Comparison of ENCODE assay signal across 23 cellular contexts in genomic region chr5:11076945-11077613, GRCh38.
A peak's percentile ranks its signal among the peaks of the same experiment; 100 is the strongest.
DNase-seq lines count a peak whose midpoint lies in the region; ATAC-seq and TF ChIP-seq lines count a peak whose summit lies in the region.
"Had no signal": no experiment of that assay in that cellular context is flagged by ENCODE, and none has a peak within 500 bp of the region (broad histone marks: within the 10 kb centered on the region; RNA-seq: fewer than 3 reads in every experiment).

No MANE protein-coding gene starts in this region.

- no peak overlapping the region for H3K27ac ChIP-seq in naive thymus-derived CD4-positive, alpha-beta T cell (ENCODE audit: low read depth, low read length)
- H3K27ac ChIP-seq: 22Rv1, A549, BLaER1 had no signal

- intact Hi-C loops in naive thymus-derived CD4-positive, alpha-beta T cell (cut with micrococcal nuclease): no loop called here
- intact Hi-C loops in activated naive CD4-positive, alpha-beta T cell treated with anti-CD3 and anti-CD28 coated beads for 36 hours (cut with micrococcal nuclease): no loop called here

- H3K4me3 Mint-ChIP-seq in nephron: no peak overlapping the region
- H3K4me3 Mint-ChIP-seq in naive thymus-derived CD4-positive, alpha-beta T cell: no peak overlapping the region
- H3K4me3 Mint-ChIP-seq in activated naive CD4-positive, alpha-beta T cell treated with anti-CD3 and anti-CD28 coated beads for 36 hours: no peak overlapping the region
- H3K4me3 Mint-ChIP-seq: CD14-positive monocyte; CD4-positive, alpha-beta memory T cell; GM23338; HFFc6 had no signal

- H3K4me1 Mint-ChIP-seq in nephron: no peaks in the 10 kb centered on the region
- H3K4me1 Mint-ChIP-seq in naive thymus-derived CD4-positive, alpha-beta T cell: no peaks in the 10 kb centered on the region
- no peaks in the 10 kb centered on the region for H3K4me1 Mint-ChIP-seq in activated naive CD4-positive, alpha-beta T cell treated with anti-CD3 and anti-CD28 coated beads for 36 hours (ENCODE audit: low read depth)
- H3K4me1 Mint-ChIP-seq: CD14-positive monocyte; CD4-positive, alpha-beta memory T cell; GM23338 had no signal

- H3K36me3 Mint-ChIP-seq in nephron (ENCODE audit: low read depth): no peaks in the 10 kb centered on the region
- no peaks in the 10 kb centered on the region for H3K36me3 Mint-ChIP-seq in naive thymus-derived CD4-positive, alpha-beta T cell
- no peaks in the 10 kb centered on the region for H3K36me3 Mint-ChIP-seq in activated naive CD4-positive, alpha-beta T cell treated with anti-CD3 and anti-CD28 coated beads for 36 hours (ENCODE audit: low read depth)
- H3K36me3 Mint-ChIP-seq: CD14-positive monocyte; CD4-positive, alpha-beta memory T cell had no signal

- H3K36me3 ChIP-seq in naive thymus-derived CD4-positive, alpha-beta T cell (ENCODE audit: control insufficient read depth in 2 of 3, insufficient read depth in 3 of 3, low read length in 3 of 3): no peaks in the 10 kb centered on the region
- H3K36me3 ChIP-seq: BLaER1 had no signal

- TF ChIP-seq CTCF in epithelial cell of proximal tubule (conservative IDR thresholded peaks at IDR 0.05; ENCODE audit: low read depth, low read length) (no peak), nephron (IDR thresholded peaks at IDR 0.05; ENCODE audit: unreplicated experiment in 3 of 3) (no peak)

- POLR2A ChIA-PET in naive thymus-derived CD4-positive, alpha-beta T cell (lab: Charles Lee): no interaction called here

- H3K27ac Mint-ChIP-seq in nephron: peak overlapping the region in 2 of 3 experiments; percentile 55 to 58
- H3K27ac Mint-ChIP-seq in naive thymus-derived CD4-positive, alpha-beta T cell: no peak overlapping the region
- H3K27ac Mint-ChIP-seq in activated naive CD4-positive, alpha-beta T cell treated with anti-CD3 and anti-CD28 coated beads for 36 hours: no peak overlapping the region
- H3K27ac Mint-ChIP-seq: CD14-positive monocyte; CD4-positive, alpha-beta memory T cell; GM23338; HFFc6 had no signal

- DNase-seq in ACHN (peak; percentile 55), epithelial cell of proximal tubule (ENCODE audit: low read depth) (peak; percentile 38), kidney glomerular epithelial cell (lab: John Stamatoyannopoulos, UW) (peak; percentile 53), RKO (ENCODE audit: low spot score) (no peak)
- DNase-seq in naive thymus-derived CD4-positive, alpha-beta T cell: no peak
- no peak for DNase-seq in activated naive CD4-positive, alpha-beta T cell treated with anti-CD3 and anti-CD28 coated beads for 36 hours
- DNase-seq: CD4-positive, alpha-beta memory T cell; DMS 273 treated with DMSO at 0.1 percent for 48 hours; DMS53; DND-41; EL; H7; HFFc6; IMR-90 had no signal

- H3K4me1 ChIP-seq in naive thymus-derived CD4-positive, alpha-beta T cell (ENCODE audit: control insufficient read depth in 2 of 2, insufficient read depth in 2 of 2, low read length in 2 of 2): no peaks in the 10 kb centered on the region
- H3K4me1 ChIP-seq: A549, BLaER1 had no signal

- in situ Hi-C loops in ACHN (cut with HindIII; ENCODE audit: low pct_ligation_motif_present, low pct_unique_long_range_greater_than_20kb, low sequenced_read_pairs): no loop called here

- H3K27me3 Mint-ChIP-seq in nephron (ENCODE audit: low read depth): peaks cover 3% of the 10 kb centered on the region
- peaks cover 0 to 29% (median 18%) of the 10 kb centered on the region in 5 donors for H3K27me3 Mint-ChIP-seq in naive thymus-derived CD4-positive, alpha-beta T cell
- peaks cover 8% of the 10 kb centered on the region for H3K27me3 Mint-ChIP-seq in activated naive CD4-positive, alpha-beta T cell treated with anti-CD3 and anti-CD28 coated beads for 36 hours (ENCODE audit: low read depth)

- CTCF ChIA-PET in naive thymus-derived CD4-positive, alpha-beta T cell (lab: Charles Lee): no interaction called here
- CTCF ChIA-PET in activated naive CD4-positive, alpha-beta T cell treated with anti-CD3 and anti-CD28 coated beads for 36 hours (lab: Charles Lee): no interaction called here

- no peaks in the 10 kb centered on the region for H3K27me3 ChIP-seq in naive thymus-derived CD4-positive, alpha-beta T cell (ENCODE audit: control insufficient read depth in 2 of 2, insufficient read depth in 2 of 2, low read length in 2 of 2)
- H3K27me3 ChIP-seq: BLaER1 had no signal

- H3K9me3 Mint-ChIP-seq in nephron: no peaks in the 10 kb centered on the region
- H3K9me3 Mint-ChIP-seq in naive thymus-derived CD4-positive, alpha-beta T cell: peaks cover 0 to 3% (median 0%) of the 10 kb centered on the region in 11 donors
- H3K9me3 Mint-ChIP-seq in activated naive CD4-positive, alpha-beta T cell treated with anti-CD3 and anti-CD28 coated beads for 36 hours: no peaks in the 10 kb centered on the region
- H3K9me3 Mint-ChIP-seq: GM23338, HFFc6 had no signal

- no peak for ATAC-seq in HG02981 (IDR thresholded peaks at IDR 0.05; ENCODE audit: unreplicated experiment)
- ATAC-seq in naive thymus-derived CD4-positive, alpha-beta T cell: no peak
- ATAC-seq: A549, GM12878, GM23338, HCT116 had no signal

- no peak overlapping the region for H3K4me3 ChIP-seq in epithelial cell of proximal tubule (ENCODE audit: low read depth, low read length)
- H3K4me3 ChIP-seq in naive thymus-derived CD4-positive, alpha-beta T cell (ENCODE audit: low read length): no peak overlapping the region
- H3K4me3 ChIP-seq: A549, BLaER1, GM12878, GM23338 had no signal

- H3K9me3 ChIP-seq in naive thymus-derived CD4-positive, alpha-beta T cell (ENCODE audit: control insufficient read depth in 2 of 3, low read length in 3 of 3): no peaks in the 10 kb centered on the region
- H3K9me3 ChIP-seq: A549, BLaER1 had no signal

Comparison
In these comparisons a context has a peak if more than half of its experiments do, and no peak if none do; other contexts are left out.
1. DNase-seq: peak in ACHN (single experiment), epithelial cell of proximal tubule (single experiment) and kidney glomerular epithelial cell (single experiment); none in naive thymus-derived CD4-positive, alpha-beta T cell (0 of 9), RKO (single experiment) and activated naive CD4-positive, alpha-beta T cell treated with anti-CD3 and anti-CD28 coated beads for 36 hours (single experiment).
2. H3K27ac Mint-ChIP-seq: peak in nephron (2 of 3); none in naive thymus-derived CD4-positive, alpha-beta T cell (0 of 9) and activated naive CD4-positive, alpha-beta T cell treated with anti-CD3 and anti-CD28 coated beads for 36 hours (single experiment).